ENCODE assay signal across 18 cellular contexts in the genomic region with DNA sequence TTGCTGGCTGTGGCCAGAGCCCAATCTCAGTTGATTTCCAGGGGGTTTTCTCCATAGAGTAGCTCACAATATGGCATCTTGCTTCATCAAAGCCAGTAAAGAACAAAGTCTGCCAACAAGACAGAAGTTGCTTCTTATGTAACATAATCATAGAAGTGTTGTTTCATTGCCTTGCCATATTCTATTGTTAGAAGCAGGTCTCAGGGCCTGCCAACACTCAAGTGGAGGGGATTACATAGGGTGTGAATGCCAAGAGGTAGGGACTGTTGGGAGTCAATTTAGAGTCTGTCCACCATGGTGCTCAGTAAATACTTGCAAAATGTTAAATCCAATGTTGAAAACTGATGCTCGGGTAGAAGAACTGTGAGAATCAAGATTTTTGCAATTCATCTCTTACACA.
"Had no signal": no experiment of that assay in that cellular context is flagged by ENCODE, and none has a peak within 500 bp of the region (broad histone marks: within the 10 kb centered on the region; RNA-seq: fewer than 3 reads in every experiment).

No MANE protein-coding gene starts in this region.

- H3K4me3 ChIP-seq: cardiac muscle cell, esophagus squamous epithelium, left lung, prostate gland, right lobe of liver, smooth muscle cell, thyroid gland had no signal

- H3K36me3 Mint-ChIP-seq: activated naive CD4-positive, alpha-beta T cell treated with anti-CD3 and anti-CD28 coated beads, Interleukin-2, amount 50 U/mL, for 72 hours had no signal

- H3K36me3 ChIP-seq: cardiac muscle cell, esophagus squamous epithelium, left lung, prostate gland, right lobe of liver, thyroid gland, WERI-Rb-1 had no signal

- H3K4me1 ChIP-seq: esophagus squamous epithelium, left lung, prostate gland, thyroid gland had no signal

- H3K4me3 Mint-ChIP-seq: neural crest cell; stimulated activated naive B cell treated with anti-CD40 and anti-IgM and Interleukin-4, amounts not matched to agents 10 μg/mL and 1 μg/mL and 100 μg/mL, for 72 hours had no signal

- H3K27me3 ChIP-seq: cardiac muscle cell, esophagus squamous epithelium, left lung, right lobe of liver, thyroid gland had no signal

- H3K9me3 ChIP-seq: esophagus squamous epithelium, prostate gland, right lobe of liver, thyroid gland had no signal

- ATAC-seq: activated naive CD4-positive, alpha-beta T cell treated with anti-CD3 and anti-CD28 coated beads, Interleukin-2, amount 50 U/mL, for 72 hours; left lung; stimulated activated naive B cell treated with anti-CD40 and anti-IgM and Interleukin-4, amounts not matched to agents 10 μg/mL and 1 μg/mL and 100 μg/mL, for 72 hours had no signal

- H3K4me1 Mint-ChIP-seq: stimulated activated naive B cell treated with anti-CD40 and anti-IgM and Interleukin-4, amounts not matched to agents 10 μg/mL and 1 μg/mL and 100 μg/mL, for 72 hours had no signal

- H3K27ac Mint-ChIP-seq: activated naive CD4-positive, alpha-beta T cell treated with anti-CD3 and anti-CD28 coated beads, Interleukin-2, amount 50 U/mL, for 72 hours; stimulated activated naive B cell treated with anti-CD40 and anti-IgM and Interleukin-4, amounts not matched to agents 10 μg/mL and 1 μg/mL and 100 μg/mL, for 72 hours had no signal

- H3K27ac ChIP-seq: cardiac muscle cell, esophagus squamous epithelium, prostate gland, right lobe of liver, thyroid gland, WERI-Rb-1 had no signal

- DNase-seq: activated CD4-positive, alpha-beta T cell treated with anti-CD3 and anti-CD28 coated beads for 1 hour; activated gamma-delta T cell treated with Interleukin-2 at 50 U/mL for 16 hours; dermis blood vessel endothelial cell; effector memory CD4-positive, alpha-beta T cell; esophagus squamous epithelium; kidney; left lung; right lobe of liver; stimulated activated CD4-positive, alpha-beta T cell treated with anti-CD3 and anti-CD28 coated beads, Interleukin-4, amount 100 ng/mL, for 4 hours; stimulated activated naive B cell treated with anti-CD40 and anti-IgM and Interleukin-4, amounts not matched to agents 10 μg/mL and 1 μg/mL and 100 μg/mL, for 72 hours; T-helper 2 cell; thyroid gland; WERI-Rb-1 had no signal
